8 cellular contexts compared by ENCODE assay signal in genomic region chr1:1406101-1406820, GRCh38. TPM values are rescaled to one million over a fixed set of nuclear protein-coding genes. Genes with fewer than 3 reads are reported as not detected.
DNase-seq lines count a peak whose midpoint lies in the region; ATAC-seq, FAIRE-seq and TF ChIP-seq lines count a peak whose summit lies in the region.

No MANE protein-coding gene starts in this region.

- H3K4me1 Mint-ChIP-seq in activated T-cell treated with anti-CD3 and anti-CD28 coated beads, Interleukin-2, amount 50 U/mL, for 4 hours (ENCODE audit: low read depth) = peaks cover 50% of the 10 kb centered on the region
- peaks cover 39% of the 10 kb centered on the region for H3K4me1 Mint-ChIP-seq in astrocyte (ENCODE audit: low read depth, unreplicated experiment)

- peaks cover 20% of the 10 kb centered on the region for H3K4me1 ChIP-seq in astrocyte (ENCODE audit: insufficient read depth, low read length)
- peaks cover 7 to 55% (median 42%) of the 10 kb centered on the region in 4 donors for H3K4me1 ChIP-seq in liver (ENCODE audit: control insufficient read depth in 4 of 4, insufficient read depth in 4 of 4, low read length in 3 of 4)
- peaks cover 17 to 39% (median 24%) of the 10 kb centered on the region in 4 donors for H3K4me1 ChIP-seq in transverse colon

- peak overlapping the region; percentile 96 for H3K4me3 Mint-ChIP-seq in activated T-cell treated with anti-CD3 and anti-CD28 coated beads, Interleukin-2, amount 50 U/mL, for 4 hours
- H3K4me3 Mint-ChIP-seq in astrocyte (ENCODE audit: unreplicated experiment) = peak overlapping the region; percentile 94

- H3K9ac ChIP-seq in astrocyte (ENCODE audit: low read length) = peak overlapping the region; percentile 87
- peak overlapping the region; percentile 47 to 99 for H3K9ac ChIP-seq in liver (ENCODE audit: low read depth in 1 of 2, low read length in 2 of 2)

- ATAC-seq in activated T-cell treated with anti-CD3 and anti-CD28 coated beads, Interleukin-2, amount 50 U/mL, for 4 hours = peak; percentile 2 to 5
- ATAC-seq in GM18517 (IDR thresholded peaks at IDR 0.05; ENCODE audit: unreplicated experiment) = no peak

- DNase-seq in activated T-cell treated with anti-CD3 and anti-CD28 coated beads, Interleukin-2, amount 50 U/mL, for 4 hours = no peak
- DNase-seq in activated T-cell treated with anti-CD3 and anti-CD28 coated beads for 4 hours = no peak
- DNase-seq in astrocyte (ENCODE audit: low read depth) = no peak
- no peak for DNase-seq in transverse colon
- no peak for DNase-seq in LoVo (ENCODE audit: low spot score)
- no peak for DNase-seq in NCI-H226

- no peaks in the 10 kb centered on the region for H3K9me3 ChIP-seq in astrocyte (ENCODE audit: insufficient read depth, low read depth, low read length)
- no peaks in the 10 kb centered on the region for H3K9me3 ChIP-seq in liver (ENCODE audit: control insufficient read depth in 4 of 4, low read length in 3 of 4)
- no peaks in the 10 kb centered on the region for H3K9me3 ChIP-seq in transverse colon

- no peaks in the 10 kb centered on the region for H3K27me3 Mint-ChIP-seq in activated T-cell treated with anti-CD3 and anti-CD28 coated beads, Interleukin-2, amount 50 U/mL, for 4 hours (ENCODE audit: low read depth)
- no peaks in the 10 kb centered on the region for H3K27me3 Mint-ChIP-seq in astrocyte (ENCODE audit: low read depth, unreplicated experiment)

- peaks cover 16% of the 10 kb centered on the region for H3K36me3 ChIP-seq in astrocyte (ENCODE audit: insufficient read depth, low read length)
- peaks cover 0 to 19% (median 12%) of the 10 kb centered on the region in 4 donors for H3K36me3 ChIP-seq in liver (ENCODE audit: control insufficient read depth in 4 of 4, insufficient read depth in 3 of 4, low read depth in 1 of 4, low read length in 3 of 4)
- peaks cover 0 to 18% (median 2%) of the 10 kb centered on the region in 4 donors for H3K36me3 ChIP-seq in transverse colon

- peaks cover 33% of the 10 kb centered on the region for H3K36me3 Mint-ChIP-seq in activated T-cell treated with anti-CD3 and anti-CD28 coated beads, Interleukin-2, amount 50 U/mL, for 4 hours (ENCODE audit: insufficient read depth)
- H3K36me3 Mint-ChIP-seq in astrocyte (ENCODE audit: low read depth, unreplicated experiment) = peaks cover 16% of the 10 kb centered on the region

- intact Hi-C loops in transverse colon (cut with DNase I; ENCODE audit: low total_unique reads) = no loop called here

- 40% methylated on average over 43 of the region's 43 CpGs for WGBS in liver
- 36 to 53% methylated on average over 24 to 42 of the region's 43 CpGs for WGBS in transverse colon (ENCODE audit: low coverage in 1 of 2), 2 donors

- H3K27ac Mint-ChIP-seq in astrocyte (ENCODE audit: unreplicated experiment) = peak overlapping the region; percentile 87

- H3K27ac ChIP-seq in astrocyte (ENCODE audit: low read depth, low read length) (peak overlapping the region; percentile 76), liver (ENCODE audit: low read depth in 1 of 2, low read length in 2 of 2) (peak overlapping the region; percentile 70 to 90), transverse colon (peak overlapping the region; percentile 88 to 95 (median 91))

- in situ Hi-C loops in transverse colon (cut with MboI; ENCODE audit: low pct_ligation_motif_present in 1 of 4, low pct_unique_long_range_greater_than_20kb in 1 of 4, low sequenced_read_pairs in 3 of 4) = no loop called here

- no peaks in the 10 kb centered on the region for H3K9me3 Mint-ChIP-seq in activated T-cell treated with anti-CD3 and anti-CD28 coated beads, Interleukin-2, amount 50 U/mL, for 4 hours
- H3K9me3 Mint-ChIP-seq in astrocyte (ENCODE audit: unreplicated experiment) = no peaks in the 10 kb centered on the region

- H3K4me3 ChIP-seq in astrocyte (ENCODE audit: insufficient read depth, low read depth, low read length) = peak overlapping the region; percentile 78
- H3K4me3 ChIP-seq in liver (ENCODE audit: low read depth in 1 of 3, low read length in 3 of 3) = peak overlapping the region; percentile 96 to 98 (median 98)
- peak overlapping the region; percentile 92 to 97 (median 96) for H3K4me3 ChIP-seq in transverse colon

- H3K79me2 ChIP-seq in astrocyte (ENCODE audit: insufficient read depth, low read length) = peaks cover 74% of the 10 kb centered on the region

- peaks cover 33% of the 10 kb centered on the region for H4K20me1 ChIP-seq in astrocyte (ENCODE audit: insufficient read depth, low read length)

- no peak for FAIRE-seq in astrocyte (lab: Jason Lieb, UNC)

- peak overlapping the region; percentile 97 for H3K4me2 ChIP-seq in astrocyte (ENCODE audit: low read length)

- no peak for TF ChIP-seq RAD21 in liver (IDR thresholded peaks at IDR 0.05)

- TF ChIP-seq POLR2A in transverse colon (IDR thresholded peaks at IDR 0.05) = no peak

- no peak for TF ChIP-seq EP300 in transverse colon (IDR thresholded peaks at IDR 0.05; ENCODE audit: low read depth)

- TF ChIP-seq CTCF in astrocyte (IDR thresholded peaks at IDR 0.05; ENCODE audit: insufficient read depth, low read depth, low read length) (no peak), liver (IDR thresholded peaks at IDR 0.05; ENCODE audit: low read depth, low read length, missing input control) (no peak), transverse colon (IDR thresholded peaks at IDR 0.05) (no peak)

- peak overlapping the region; percentile 79 for H2AFZ ChIP-seq in astrocyte (ENCODE audit: low read depth, low read length)

- no peaks in the 10 kb centered on the region for H3K27me3 ChIP-seq in astrocyte (ENCODE audit: insufficient read depth, low read length)
- no peaks in the 10 kb centered on the region for H3K27me3 ChIP-seq in liver (ENCODE audit: control insufficient read depth in 4 of 4, insufficient read depth in 4 of 4, low read length in 3 of 4)
- no peaks in the 10 kb centered on the region for H3K27me3 ChIP-seq in transverse colon

TF ChIP-seq in liver, 16 proteins besides CTCF, POLR2A, EP300 and RAD21:
- TF ChIP-seq RXRA (IDR thresholded peaks at IDR 0.05) (no peak), MAX (IDR thresholded peaks at IDR 0.05) (no peak), REST (IDR thresholded peaks at IDR 0.05) (no peak), HNF4A (conservative IDR thresholded peaks at IDR 0.05) (no peak), SP1 (IDR thresholded peaks at IDR 0.05) (no peak), NR2F2 (IDR thresholded peaks at IDR 0.05) (no peak)

RNA-seq across cellular contexts. Expression of gene MRPL20, which starts 0.8 kb away (rescaled TPM):
- total RNA-seq in activated T-cell treated with anti-CD3 and anti-CD28 coated beads, Interleukin-2, amount 50 U/mL, for 4 hours = 100 to 1,000 TPM; 254 to 300 (median 271) TPM
- 87.3 and 88.5 TPM in 2 replicates for total RNA-seq in astrocyte
- total RNA-seq in liver = 10 to 100 TPM; 47.8 to 47.9 TPM
- polyA plus RNA-seq in liver = 100 to 1,000 TPM; 100 to 170 TPM
- 100 to 1,000 TPM in 1 of 4 donors, 10 to 100 TPM in 3; 40.0 to 183 (median 97.0) TPM for total RNA-seq in transverse colon

RNA-seq across cellular contexts. Expression of gene CCNL2, which starts 7.1 kb away (rescaled TPM):
- 100 to 1,000 TPM; 112 to 127 (median 118) TPM for total RNA-seq in activated T-cell treated with anti-CD3 and anti-CD28 coated beads, Interleukin-2, amount 50 U/mL, for 4 hours
- 194 and 197 TPM in 2 replicates for total RNA-seq in astrocyte
- total RNA-seq in liver = 100 to 1,000 TPM in 1 of 2 donors, 10 to 100 TPM in 1; 47.3 to 170 TPM
- 100 to 1,000 TPM in 1 of 2 donors, 10 to 100 TPM in 1; 46.4 to 160 TPM for polyA plus RNA-seq in liver
- 100 to 1,000 TPM; 169 to 657 (median 349) TPM for total RNA-seq in transverse colon

RNA-seq across cellular contexts. Expression of gene ANKRD65, which starts 14.8 kb away (rescaled TPM):
- total RNA-seq in activated T-cell treated with anti-CD3 and anti-CD28 coated beads, Interleukin-2, amount 50 U/mL, for 4 hours = under 1 TPM in 1 of 3 donors, not detected in 2; 0.15 TPM
- total RNA-seq in astrocyte (0.64 TPM in 1 of 2 replicates, not detected in the other), liver (under 1 TPM; 0.14 to 0.17 TPM), transverse colon (1 to 10 TPM in 3 of 4 donors, under 1 TPM in 1; 0.80 to 4.5 (median 1.9) TPM)
- polyA plus RNA-seq in liver = under 1 TPM; 0.30 to 0.31 TPM

RNA-seq across cellular contexts. Expression of gene VWA1, which starts 29.2 kb away (rescaled TPM):
- total RNA-seq in activated T-cell treated with anti-CD3 and anti-CD28 coated beads, Interleukin-2, amount 50 U/mL, for 4 hours = under 1 TPM; 0.18 to 0.58 (median 0.19) TPM
- total RNA-seq in astrocyte (60.4 and 81.2 TPM in 2 replicates), liver (10 to 100 TPM; 22.8 to 41.6 TPM), transverse colon (10 to 100 TPM; 29.4 to 82.0 (median 51.6) TPM)
- 10 to 100 TPM; 18.3 to 81.3 TPM for polyA plus RNA-seq in liver

RNA-seq across cellular contexts. Expression of gene AURKAIP1, which starts 31.3 kb away (rescaled TPM):
- total RNA-seq in activated T-cell treated with anti-CD3 and anti-CD28 coated beads, Interleukin-2, amount 50 U/mL, for 4 hours = 100 to 1,000 TPM; 218 to 244 (median 220) TPM
- 135 and 139 TPM in 2 replicates for total RNA-seq in astrocyte
- 10 to 100 TPM; 38.4 to 52.6 TPM for total RNA-seq in liver
- 100 to 1,000 TPM; 143 to 175 TPM for polyA plus RNA-seq in liver
- 100 to 1,000 TPM; 110 to 197 (median 167) TPM for total RNA-seq in transverse colon
